24 cellular contexts compared by ENCODE assay signal in genomic region chr4:52840531-52841350, GRCh38. TPM values are rescaled to one million over a fixed set of nuclear protein-coding genes. Genes with fewer than 3 reads are reported as not detected.
DNase-seq lines count a peak whose midpoint lies in the region; ATAC-seq, FAIRE-seq and TF ChIP-seq lines count a peak whose summit lies in the region.
"Had no signal": no experiment of that assay in that cellular context is flagged by ENCODE, and none has a peak within 500 bp of the region (broad histone marks: within the 10 kb centered on the region; RNA-seq: fewer than 3 reads in every experiment).

No MANE protein-coding gene starts in this region.

- H2AFZ ChIP-seq in SK-N-SH (ENCODE audit: low read depth): no peak overlapping the region
- H2AFZ ChIP-seq: PC-9 had no signal

- H3K27me3 ChIP-seq in SK-N-SH (ENCODE audit: insufficient read depth) (no peaks in the 10 kb centered on the region), small intestine (ENCODE audit: control insufficient read depth in 2 of 2, insufficient read depth in 2 of 2, low read length in 2 of 2) (no peaks in the 10 kb centered on the region)
- H3K27me3 ChIP-seq: BLaER1 treated with 17β-estradiol and CSF1 and Interleukin-3, amounts not matched to agents 10 nM and 100 nM; dorsolateral prefrontal cortex; right lobe of liver; SJCRH30 had no signal

- no peaks in the 10 kb centered on the region for H3K9me2 ChIP-seq in SK-N-SH

- H3K4me1 Mint-ChIP-seq in natural killer cell: no peaks in the 10 kb centered on the region
- H3K4me1 Mint-ChIP-seq: activated naive CD4-positive, alpha-beta T cell treated with anti-CD3 and anti-CD28 coated beads, Interleukin-2, amount 50 U/mL, for 24 hours; central memory CD8-positive, alpha-beta T cell had no signal

- 91% methylated on average over 9 of the region's 9 CpGs for WGBS in SK-N-SH (ENCODE audit: low lambda C conversion rate)
- WGBS in small intestine, 3 donors: 27 to 68% (median 51%) methylated on average over 9 of the region's 9 CpGs

- H3K36me3 ChIP-seq in SK-N-SH (replicated peaks in 1 of 2; ENCODE audit: control insufficient read depth in 1 of 2, insufficient read depth in 2 of 2, low read length in 1 of 2) (no peaks in the 10 kb centered on the region), small intestine (ENCODE audit: control insufficient read depth in 2 of 2, insufficient read depth in 2 of 2, low read length in 2 of 2) (no peaks in the 10 kb centered on the region)
- H3K36me3 ChIP-seq: BLaER1 treated with 17β-estradiol and CSF1 and Interleukin-3, amounts not matched to agents 10 nM and 100 nM; lower lobe of right lung; right lobe of liver; SJCRH30 had no signal

- no peak for FAIRE-seq in small intestine (lab: Jason Lieb, UNC)
- FAIRE-seq: H54 had no signal

- no peaks in the 10 kb centered on the region for H3K79me2 ChIP-seq in SK-N-SH (ENCODE audit: insufficient read depth)

- no peak for TF ChIP-seq EP300 in SK-N-SH (IDR thresholded peaks at IDR 0.05; ENCODE audit: borderline replicate concordance in 1 of 2, low read depth in 1 of 2, low read length in 1 of 2)

- no peaks in the 10 kb centered on the region for H3K9me3 ChIP-seq in SK-N-SH
- no peaks in the 10 kb centered on the region for H3K9me3 ChIP-seq in small intestine (ENCODE audit: control insufficient read depth, low read depth)
- H3K9me3 ChIP-seq: BLaER1 treated with 17β-estradiol and CSF1 and Interleukin-3, amounts not matched to agents 10 nM and 100 nM; lower lobe of right lung; right lobe of liver; SJCRH30 had no signal

- TF ChIP-seq RAD21 in SK-N-SH (IDR thresholded peaks at IDR 0.05; ENCODE audit: low read length): no peak

- no peak overlapping the region; the same call in 1 of the 2 replicates for H3K4me2 ChIP-seq in SK-N-SH
- H3K4me2 ChIP-seq: BLaER1 treated with 17β-estradiol and CSF1 and Interleukin-3, amounts not matched to agents 10 nM and 100 nM; PC-9 had no signal

- H3K9ac ChIP-seq in SK-N-SH: no peak overlapping the region
- H3K9ac ChIP-seq: BLaER1 treated with 17β-estradiol and CSF1 and Interleukin-3, amounts not matched to agents 10 nM and 100 nM had no signal

- H3K4me3 Mint-ChIP-seq in natural killer cell: no peak overlapping the region
- H3K4me3 Mint-ChIP-seq: activated CD4-positive, alpha-beta T cell treated with anti-CD3 and anti-CD28 coated beads, Interleukin-2, amount 10 ng/mL, durations not matched to agents 7 days and 5 days; activated naive CD4-positive, alpha-beta T cell treated with anti-CD3 and anti-CD28 coated beads, Interleukin-2, amount 50 U/mL, for 24 hours; activated T-helper 1 cell treated with anti-CD3 and anti-CD28 coated beads, Interleukin-12 subunit alpha, Interleukin-12 subunit beta, Interleukin-2, Interleukin-4 antibody, amounts not matched to agents 30 ng/mL and 10 ng/mL and 1 ng/mL, durations not matched to agents 14 hours and 24 hours and 36 hours; central memory CD8-positive, alpha-beta T cell; T-helper 1 cell treated with Interleukin-12 subunit alpha and Interleukin-12 subunit beta and Interleukin-4 antibody, amounts not matched to agents 30 μg/mL and 1 μg/mL, for 36 hours had no signal

- peaks cover 7% of the 10 kb centered on the region for H3F3A ChIP-seq in SK-N-SH (replicated peaks; ENCODE audit: insufficient read depth)

- CTCF ChIA-PET in SK-N-SH (lab: Yijun Ruan, JAX): interaction anchor here (1.6 kb wide), 1 partner anchor 142 kb away, joined by 3 read pairs; no protein-coding TSS in a partner anchor

- H3K4me1 ChIP-seq in SK-N-SH (ENCODE audit: control insufficient read depth in 1 of 2, insufficient read depth in 2 of 2, low read depth in 1 of 2, low read length in 1 of 2) (peaks cover 0 to 61% of the 10 kb centered on the region in 2 experiments; a peak in 2 of 4 replicates), small intestine (ENCODE audit: control insufficient read depth in 2 of 2, insufficient read depth in 1 of 2, low read depth in 1 of 2, low read length in 1 of 2) (no peaks in the 10 kb centered on the region)
- H3K4me1 ChIP-seq: right lobe of liver had no signal

- no peaks in the 10 kb centered on the region for H3K36me3 Mint-ChIP-seq in natural killer cell
- H3K36me3 Mint-ChIP-seq: activated naive CD4-positive, alpha-beta T cell treated with anti-CD3 and anti-CD28 coated beads, Interleukin-2, amount 50 U/mL, for 24 hours had no signal

- H4K20me1 ChIP-seq in SK-N-SH (ENCODE audit: insufficient read depth): no peaks in the 10 kb centered on the region
- H4K20me1 ChIP-seq: BLaER1 treated with 17β-estradiol and CSF1 and Interleukin-3, amounts not matched to agents 10 nM and 100 nM had no signal

- peaks cover 0 to 9% of the 10 kb centered on the region in 2 donors for H3K27me3 Mint-ChIP-seq in natural killer cell (ENCODE audit: low read depth in 2 of 2)
- H3K27me3 Mint-ChIP-seq: activated CD4-positive, alpha-beta T cell treated with anti-CD3 and anti-CD28 coated beads, Interleukin-2, amount 10 ng/mL, durations not matched to agents 7 days and 5 days; activated naive CD4-positive, alpha-beta T cell treated with anti-CD3 and anti-CD28 coated beads, Interleukin-2, amount 50 U/mL, for 24 hours had no signal

- ATAC-seq in SK-N-SH treated with all-trans-retinoic acid at 6 μM for 48 hours: no peak
- ATAC-seq in natural killer cell: no peak
- ATAC-seq in GM21737 (IDR thresholded peaks at IDR 0.05; ENCODE audit: unreplicated experiment): no peak
- ATAC-seq: lower lobe of right lung, right lobe of liver had no signal

- H3K27ac ChIP-seq in SK-N-SH (ENCODE audit: low read depth in 2 of 2, low read length in 1 of 2): peak overlapping the region; percentile 79 to 100; a peak in 3 of 4 replicates
- no peak overlapping the region for H3K27ac ChIP-seq in small intestine (ENCODE audit: low read depth in 1 of 2, low read length in 1 of 2)
- H3K27ac ChIP-seq: BLaER1 treated with 17β-estradiol and CSF1 and Interleukin-3, amounts not matched to agents 10 nM and 100 nM; lower lobe of right lung; PC-9; right lobe of liver had no signal

- H3K27ac Mint-ChIP-seq in natural killer cell: no peak overlapping the region
- H3K27ac Mint-ChIP-seq: activated CD4-positive, alpha-beta T cell treated with anti-CD3 and anti-CD28 coated beads, Interleukin-2, amount 10 ng/mL, durations not matched to agents 7 days and 5 days; activated naive CD4-positive, alpha-beta T cell treated with anti-CD3 and anti-CD28 coated beads, Interleukin-2, amount 50 U/mL, for 24 hours; activated T-helper 1 cell treated with anti-CD3 and anti-CD28 coated beads, Interleukin-12 subunit alpha, Interleukin-12 subunit beta, Interleukin-2, Interleukin-4 antibody, amounts not matched to agents 30 ng/mL and 10 ng/mL and 1 ng/mL, durations not matched to agents 14 hours and 24 hours and 36 hours; T-helper 1 cell treated with Interleukin-12 subunit alpha and Interleukin-12 subunit beta and Interleukin-4 antibody, amounts not matched to agents 30 μg/mL and 1 μg/mL, for 36 hours had no signal

- H3K9me3 Mint-ChIP-seq in natural killer cell: no peaks in the 10 kb centered on the region
- H3K9me3 Mint-ChIP-seq: activated CD4-positive, alpha-beta T cell treated with anti-CD3 and anti-CD28 coated beads, Interleukin-2, amount 10 ng/mL, durations not matched to agents 7 days and 5 days; activated naive CD4-positive, alpha-beta T cell treated with anti-CD3 and anti-CD28 coated beads, Interleukin-2, amount 50 U/mL, for 24 hours; activated T-helper 1 cell treated with anti-CD3 and anti-CD28 coated beads, Interleukin-12 subunit alpha, Interleukin-12 subunit beta, Interleukin-2, Interleukin-4 antibody, amounts not matched to agents 30 ng/mL and 10 ng/mL and 1 ng/mL, durations not matched to agents 14 hours and 24 hours and 36 hours; central memory CD8-positive, alpha-beta T cell; T-helper 1 cell treated with Interleukin-12 subunit alpha and Interleukin-12 subunit beta and Interleukin-4 antibody, amounts not matched to agents 30 μg/mL and 1 μg/mL, for 36 hours had no signal

- POLR2A ChIA-PET in SK-N-SH (lab: Yijun Ruan, JAX): no interaction called here

- no peak overlapping the region for H3K4me3 ChIP-seq in SK-N-SH (ENCODE audit: low read depth in 2 of 2, low read length in 1 of 2)
- no peak overlapping the region for H3K4me3 ChIP-seq in small intestine (ENCODE audit: low read depth in 1 of 2, low read length in 2 of 2)
- H3K4me3 ChIP-seq: BLaER1 treated with 17β-estradiol and CSF1 and Interleukin-3, amounts not matched to agents 10 nM and 100 nM; lower lobe of right lung; PC-9; right lobe of liver; SJCRH30 had no signal

- intact Hi-C loops in natural killer cell (cut with micrococcal nuclease): no loop called here

- DNase-seq in SK-N-SH: no peak
- peak; percentile 74 for DNase-seq in NCI-H69 (lab: John Stamatoyannopoulos, UW)
- DNase-seq in islet precursor cell: peak; percentile 83
- peak; percentile 6 for DNase-seq in superior temporal gyrus (ENCODE audit: extremely low spot score)
- DNase-seq in natural killer cell: no peak
- no peak for DNase-seq in small intestine
- DNase-seq: ACHN; activated CD4-positive, alpha-beta T cell treated with anti-CD3 and anti-CD28 coated beads, Interleukin-2, amount 10 ng/mL, durations not matched to agents 7 days and 5 days; aorta; Calu3; dorsolateral prefrontal cortex; lower lobe of right lung; NCI-H2171 treated with DMSO at 0.1 percent for 48 hours; PC-9; right lobe of liver; SJCRH30 had no signal

- TF ChIP-seq CTCF in SK-N-SH (IDR thresholded peaks at IDR 0.05): no peak
- no peak for TF ChIP-seq CTCF in natural killer cell (IDR thresholded peaks at IDR 0.05)

TF ChIP-seq in SK-N-SH, 30 proteins besides CTCF, POLR2A, EP300 and RAD21:
- no peak for TF ChIP-seq GABPA (IDR thresholded peaks at IDR 0.05; ENCODE audit: low read depth)
- TF ChIP-seq TEAD4 (IDR thresholded peaks at IDR 0.05; ENCODE audit: borderline replicate concordance, insufficient read depth): no peak

TF ChIP-seq in SK-N-SH treated with all-trans-retinoic acid at 6 μM for 48 hours, 23 proteins besides CTCF, POLR2A, EP300 and RAD21 (continues in another document):
- TF ChIP-seq BACH2 (CRISPR knock-in tag; IDR thresholded peaks at IDR 0.05; ENCODE audit: borderline replicate concordance) (no peak), GLIS3 (CRISPR knock-in tag; IDR thresholded peaks at IDR 0.05) (no peak), TOX (CRISPR knock-in tag; IDR thresholded peaks at IDR 0.05; ENCODE audit: borderline replicate concordance) (no peak), ZNF565 (CRISPR knock-in tag; conservative IDR thresholded peaks at IDR 0.05; ENCODE audit: low read depth) (no peak)

RNA-seq across cellular contexts. Expression of gene RASL11B, which starts 21.4 kb away (rescaled TPM):
- polyA plus RNA-seq in SK-N-SH (2012; rRNA removed) (0.54 and 1.2 TPM in 2 replicates), small intestine (under 1 TPM in 1 of 3 donors, not detected in 2; 0.60 TPM)
- 1.3 and 2.6 TPM in 2 replicates for polyA plus RNA-seq in SK-N-SH (2012; cell fraction: cytosol; rRNA removed)
- 0.52 and 0.69 TPM in 2 replicates for polyA plus RNA-seq in SK-N-SH (2012; cell fraction: nucleus; rRNA removed)
- total RNA-seq in natural killer cell: not detected
- total RNA-seq: PC-9 had no signal

Comparison
In these comparisons a context has a peak if more than half of its experiments do, and no peak if none do; other contexts are left out.
1. DNase-seq: peak in NCI-H69 (single experiment), islet precursor cell (single experiment) and superior temporal gyrus (single experiment); none in SK-N-SH (single experiment), natural killer cell (single experiment) and small intestine (single experiment).
2. H3K27ac ChIP-seq: peak in SK-N-SH (2 of 2); none in small intestine (0 of 2).